In genomic region chr3:119673875-119674274, GRCh38 we compare ENCODE assay signal across 29 cellular contexts. TPM values are rescaled to one million over a fixed set of nuclear protein-coding genes. Genes with fewer than 3 reads are reported as not detected.
"Had no signal": no experiment of that assay in that cellular context is flagged by ENCODE, and none has a peak within 500 bp of the region (broad histone marks: within the 10 kb centered on the region; RNA-seq: fewer than 3 reads in every experiment).

No MANE protein-coding gene starts in this region.

- H3K4me3 ChIP-seq: breast epithelium, MG63, SJSA1 had no signal

- H3K27me3 ChIP-seq: breast epithelium, MG63, SJSA1 had no signal

- H3K36me3 ChIP-seq: breast epithelium had no signal

- ATAC-seq: activated CD4-positive, CD25-positive, alpha-beta regulatory T cell treated with anti-CD3 and anti-CD28 coated beads, Interleukin-2, amount 50 U/mL, for 24 hours; activated CD8-positive, alpha-beta T cell treated with anti-CD3 and anti-CD28 coated beads, Interleukin-2, amount 10 ng/mL, durations not matched to agents 7 days and 5 days; SK-N-SH treated with all-trans-retinoic acid at 6 μM for 48 hours had no signal

- H3K9me3 ChIP-seq: breast epithelium, MG63, SJSA1 had no signal

- DNase-seq: activated CD4-positive, alpha-beta T cell treated with anti-CD3 and anti-CD28 coated beads for 4 hours; activated CD8-positive, alpha-beta memory T cell treated with anti-CD3 and anti-CD28 coated beads, Interleukin-2, amount 50 U/mL, for 48 hours; activated CD8-positive, alpha-beta T cell treated with anti-CD3 and anti-CD28 coated beads, Interleukin-2, amount 10 ng/mL, durations not matched to agents 7 days and 5 days; activated gamma-delta T cell treated with Interleukin-2 at 50 U/mL for 16 hours; activated naive CD4-positive, alpha-beta T cell treated with anti-CD3 and anti-CD28 coated beads, Interleukin-2, amount 10 ng/mL, durations not matched to agents 7 days and 5 days; activated naive CD8-positive, alpha-beta T cell treated with anti-CD3 and anti-CD28 coated beads for 36 hours; activated T-cell treated with anti-CD3 and anti-CD28 coated beads, Interleukin-2, amount 50 U/mL, for 1 hour; anterior cingulate cortex; MG63; MV-4-11; NCI-H1092 treated with DMSO at 0.1 percent for 48 hours; NCI-H1417 treated with DMSO at 0.1 percent for 48 hours; NCI-H1694; NCI-H2029; NCI-H2107; NCI-H2171 treated with DMSO at 0.1 percent for 48 hours; NCI-H345; NCI-H510A; NCI-H526 treated with DMSO at 0.1 percent for 48 hours; NCI-H82; SHP77 had no signal

- H3K27ac ChIP-seq: breast epithelium, KMS-11, SJSA1 had no signal

RNA-seq across cellular contexts. Expression of gene POPDC2, which starts 13.5 kb away (rescaled TPM):
- total RNA-seq: RPMI7951 had no signal

RNA-seq across cellular contexts. Expression of gene CFAP91, which starts 28.9 kb away (rescaled TPM):
- total RNA-seq: activated CD8-positive, alpha-beta T cell treated with anti-CD3 and anti-CD28 coated beads, Interleukin-2, amount 10 ng/mL, durations not matched to agents 7 days and 5 days; activated T-helper 2 cell treated with anti-CD3 and anti-CD28 coated beads, Interferon-gamma antibody, Interleukin-2, Interleukin-4, amounts not matched to agents 10 μg/mL and 5 μg/mL and 100 μg/mL, durations not matched to agents 14 hours and 24 hours and 36 hours; OCI-LY7; RPMI7951 had no signal
